ENCODE assay signal across 34 cellular contexts in genomic region chr4:24010573-24010972, GRCh38.
"Had no signal": no experiment of that assay in that cellular context is flagged by ENCODE, and none has a peak within 500 bp of the region (broad histone marks: within the 10 kb centered on the region; RNA-seq: fewer than 3 reads in every experiment).

No MANE protein-coding gene starts in this region.

- H3K4me1 Mint-ChIP-seq: activated CD4-positive, alpha-beta T cell treated with anti-CD3 and anti-CD28 coated beads for 36 hours; activated CD4-positive, alpha-beta T cell treated with anti-CD3 and anti-CD28 coated beads, Interleukin-2, amount 10 ng/mL, durations not matched to agents 7 days and 5 days had no signal

- H3K27ac Mint-ChIP-seq: activated CD4-positive, alpha-beta T cell treated with anti-CD3 and anti-CD28 coated beads for 36 hours; activated CD4-positive, alpha-beta T cell treated with anti-CD3 and anti-CD28 coated beads, Interleukin-2, amount 10 ng/mL, durations not matched to agents 7 days and 5 days; activated naive CD4-positive, alpha-beta T cell treated with anti-CD3 and anti-CD28 coated beads for 36 hours; activated naive CD4-positive, alpha-beta T cell treated with anti-CD3 and anti-CD28 coated beads, Interleukin-2, amount 50 U/mL, for 72 hours; activated T-helper 1 cell treated with anti-CD3 and anti-CD28 coated beads, Interleukin-12 subunit alpha, Interleukin-12 subunit beta, Interleukin-2, Interleukin-4 antibody, amounts not matched to agents 30 ng/mL and 10 ng/mL and 1 ng/mL, durations not matched to agents 14 hours and 24 hours and 36 hours; WTC11 had no signal

- H3K27me3 Mint-ChIP-seq: activated CD4-positive, alpha-beta T cell treated with anti-CD3 and anti-CD28 coated beads, Interleukin-2, amount 10 ng/mL, durations not matched to agents 7 days and 5 days; brain had no signal

- H3K4me3 Mint-ChIP-seq: activated CD4-positive, alpha-beta T cell treated with anti-CD3 and anti-CD28 coated beads for 36 hours; activated CD4-positive, alpha-beta T cell treated with anti-CD3 and anti-CD28 coated beads, Interleukin-2, amount 10 ng/mL, durations not matched to agents 7 days and 5 days; activated naive CD4-positive, alpha-beta T cell treated with anti-CD3 and anti-CD28 coated beads for 36 hours; activated T-cell treated with anti-CD3 and anti-CD28 coated beads, Interleukin-2, amount 50 U/mL, for 4 hours; activated T-helper 1 cell treated with anti-CD3 and anti-CD28 coated beads, Interleukin-12 subunit alpha, Interleukin-12 subunit beta, Interleukin-2, Interleukin-4 antibody, amounts not matched to agents 30 ng/mL and 10 ng/mL and 1 ng/mL, durations not matched to agents 14 hours and 24 hours and 36 hours; brain; WTC11 had no signal

- H3K4me3 ChIP-seq: adrenal gland, PC-9 had no signal

- DNase-seq: activated CD4-positive, alpha-beta T cell treated with anti-CD3 and anti-CD28 coated beads for 36 hours; activated CD4-positive, alpha-beta T cell treated with anti-CD3 and anti-CD28 coated beads, Interleukin-2, amount 10 ng/mL, durations not matched to agents 7 days and 5 days; activated CD4-positive, alpha-beta T cell treated with anti-CD3 and anti-CD28 coated beads, Interleukin-2, amount 50 U/mL, for 48 hours; activated CD8-positive, alpha-beta memory T cell treated with anti-CD3 and anti-CD28 coated beads, Interleukin-2, amount 50 U/mL, for 4 hours; activated gamma-delta T cell treated with Interleukin-2 at 50 U/mL for 16 hours; activated naive CD4-positive, alpha-beta T cell treated with anti-CD3 and anti-CD28 coated beads for 36 hours; activated T-cell treated with anti-CD3 and anti-CD28 coated beads for 4 hours; activated T-cell treated with anti-CD3 and anti-CD28 coated beads, Interleukin-2, amount 50 U/mL, for 4 hours; adrenal gland; caudate nucleus; cerebellar nuclear complex; Kasumi-1; KG1; MM.1S; MV-4-11; NCI-H1092 treated with DMSO at 0.1 percent for 48 hours; NCI-H146; NCI-H1930; NCI-H2081 treated with DMSO at 0.1 percent for 48 hours; NCI-H345; NCI-H524 treated with DMSO at 0.1 percent for 48 hours; NCI-H748 treated with DMSO at 0.1 percent for 48 hours; NK-92 treated with Interleukin-12 subunit alpha and Interleukin-12 subunit beta, amount 100 ng/mL, for 24 hours; PC-9; SIG-M5; SW 1271; T1000 had no signal

- FAIRE-seq: astrocyte, bronchial epithelial cell, RCC 7860 had no signal

- H3K9me3 Mint-ChIP-seq: activated CD4-positive, alpha-beta T cell treated with anti-CD3 and anti-CD28 coated beads, Interleukin-2, amount 10 ng/mL, durations not matched to agents 7 days and 5 days; activated naive CD4-positive, alpha-beta T cell treated with anti-CD3 and anti-CD28 coated beads for 36 hours; activated T-cell treated with anti-CD3 and anti-CD28 coated beads, Interleukin-2, amount 50 U/mL, for 4 hours; activated T-helper 1 cell treated with anti-CD3 and anti-CD28 coated beads, Interleukin-12 subunit alpha, Interleukin-12 subunit beta, Interleukin-2, Interleukin-4 antibody, amounts not matched to agents 30 ng/mL and 10 ng/mL and 1 ng/mL, durations not matched to agents 14 hours and 24 hours and 36 hours; brain; WTC11 had no signal

- H3K36me3 Mint-ChIP-seq: activated naive CD4-positive, alpha-beta T cell treated with anti-CD3 and anti-CD28 coated beads, Interleukin-2, amount 50 U/mL, for 72 hours; brain; WTC11 had no signal
